ENCODE assay signal across 1 cellular context in genomic region chr15:68154923-68155559, GRCh38.
A peak's percentile ranks its signal among the peaks of the same experiment; 100 is the strongest.
TF ChIP-seq lines count a peak whose summit lies in the region.

No MANE protein-coding gene starts in this region.

TF ChIP-seq in SK-N-SH, 30 proteins besides CTCF, POLR2A, EP300 and RAD21:
- TF ChIP-seq JUND (IDR thresholded peaks at IDR 0.05): no peak
- TF ChIP-seq, protein P1, sequence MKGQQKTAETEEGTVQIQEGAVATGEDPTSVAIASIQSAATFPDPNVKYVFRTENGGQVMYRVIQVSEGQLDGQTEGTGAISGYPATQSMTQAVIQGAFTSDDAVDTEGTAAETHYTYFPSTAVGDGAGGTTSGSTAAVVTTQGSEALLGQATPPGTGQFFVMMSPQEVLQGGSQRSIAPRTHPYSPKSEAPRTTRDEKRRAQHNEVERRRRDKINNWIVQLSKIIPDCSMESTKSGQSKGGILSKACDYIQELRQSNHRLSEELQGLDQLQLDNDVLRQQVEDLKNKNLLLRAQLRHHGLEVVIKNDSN (IDR thresholded peaks at IDR 0.05; ENCODE audit: borderline replicate concordance, low read depth): no peak
- peak; percentile 85 for TF ChIP-seq SMC3 (IDR thresholded peaks at IDR 0.05; ENCODE audit: low read depth, low read length)
- TF ChIP-seq TCF12 (IDR thresholded peaks at IDR 0.05): no peak
- TF ChIP-seq CHD2 (IDR thresholded peaks at IDR 0.05; ENCODE audit: low read length, partially characterized antibody): no peak
- no peak for TF ChIP-seq RCOR1 (IDR thresholded peaks at IDR 0.05; ENCODE audit: low read length)
- no peak for TF ChIP-seq FOXJ3 (CRISPR knock-in tag; IDR thresholded peaks at IDR 0.05)
